30 cellular contexts compared by ENCODE assay signal in the genomic region with DNA sequence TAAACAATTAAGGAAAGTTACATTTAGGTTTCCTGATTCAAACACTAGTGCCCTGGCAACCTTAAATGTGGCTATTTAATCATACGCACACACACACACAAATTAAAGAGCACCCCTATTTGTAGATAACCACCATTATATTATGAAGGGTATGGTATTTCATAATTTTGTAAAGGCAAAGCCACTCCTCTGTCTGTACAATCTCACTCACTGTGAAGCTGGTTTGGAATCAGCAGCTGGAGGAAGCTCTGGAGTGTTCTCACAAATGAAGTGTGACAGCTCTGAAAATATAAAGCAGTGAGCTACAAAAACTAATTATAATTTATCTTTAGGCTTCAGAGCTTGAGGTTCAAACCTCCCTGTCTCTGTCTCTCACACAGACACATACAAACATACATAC. TPM values are rescaled to one million over a fixed set of nuclear protein-coding genes. Genes with fewer than 3 reads are reported as not detected.
"Had no signal": no experiment of that assay in that cellular context is flagged by ENCODE, and none has a peak within 500 bp of the region (broad histone marks: within the 10 kb centered on the region; RNA-seq: fewer than 3 reads in every experiment).

No MANE protein-coding gene starts in this region.

- H3K4me3 ChIP-seq: ascending aorta, gastroesophageal sphincter, hepatocyte, right lobe of liver, testis had no signal

- H3K4me1 ChIP-seq: ascending aorta, right lobe of liver, testis had no signal

- H3K27me3 ChIP-seq: ascending aorta, brain microvascular endothelial cell, gastroesophageal sphincter, hepatocyte, neutrophil, right lobe of liver, testis had no signal

- ATAC-seq: effector memory CD8-positive, alpha-beta T cell; gastroesophageal sphincter; left ventricle myocardium superior; right lobe of liver; stimulated activated naive CD8-positive, alpha-beta T cell treated with anti-CD3 and anti-CD28 coated beads, Interleukin-15, Interleukin-2, amounts not matched to agents 100 U/mL and 50 U/mL, for 24 hours had no signal

- DNase-seq: activated CD4-positive, alpha-beta memory T cell treated with anti-CD3 and anti-CD28 coated beads for 36 hours; activated CD4-positive, alpha-beta T cell treated with anti-CD3 and anti-CD28 coated beads, Interleukin-2, amount 10 ng/mL, durations not matched to agents 24 days and 14 days; activated CD4-positive, CD25-positive, alpha-beta regulatory T cell treated with anti-CD3 and anti-CD28 coated beads, Interleukin-2, amount 50 U/mL, for 72 hours; activated CD8-positive, alpha-beta memory T cell treated with anti-CD3 and anti-CD28 coated beads, Interleukin-2, amount 50 U/mL, for 4 hours; activated effector memory CD4-positive, alpha-beta T cell treated with anti-CD3 and anti-CD28 coated beads, Interleukin-2, amount 50 U/mL, for 16 hours; activated naive CD4-positive, alpha-beta T cell treated with anti-CD3 and anti-CD28 coated beads for 36 hours; activated naive CD8-positive, alpha-beta T cell treated with anti-CD3 and anti-CD28 coated beads for 36 hours; activated T-cell treated with anti-CD3 and anti-CD28 coated beads, Interleukin-2, amount 50 U/mL, for 1 hour; brain microvascular endothelial cell; cortex of kidney; effector memory CD8-positive, alpha-beta T cell; erythroblast; islet precursor cell; left ventricle myocardium superior; naive B cell; nephron progenitor cell; right lobe of liver; stimulated activated CD4-positive, alpha-beta T cell treated with anti-CD3 and anti-CD28 coated beads, Interleukin-2, amount 100 ng/mL, for 48 hours; stimulated activated naive CD8-positive, alpha-beta T cell treated with anti-CD3 and anti-CD28 coated beads, Interleukin-15, Interleukin-2, amounts not matched to agents 100 U/mL and 50 U/mL, for 24 hours; testis; trophoblast cell had no signal

- H3K36me3 ChIP-seq: ascending aorta, brain microvascular endothelial cell, gastroesophageal sphincter, neutrophil, right lobe of liver had no signal

- H3K79me2 ChIP-seq: hepatocyte had no signal

- H2AFZ ChIP-seq: hepatocyte had no signal

- H3K4me2 ChIP-seq: hepatocyte had no signal

- H3K9me3 ChIP-seq: ascending aorta, gastroesophageal sphincter, neutrophil, right lobe of liver, testis had no signal

- H3K27ac ChIP-seq: ascending aorta, brain microvascular endothelial cell, gastroesophageal sphincter, hepatocyte, neutrophil, right lobe of liver, testis had no signal

RNA-seq across cellular contexts. Expression of gene KCNJ16, which starts 57.9 kb away (rescaled TPM):
- total RNA-seq: activated CD4-positive, alpha-beta memory T cell treated with anti-CD3 and anti-CD28 coated beads for 36 hours; activated CD4-positive, alpha-beta T cell treated with anti-CD3 and anti-CD28 coated beads, Interleukin-2, amount 10 ng/mL, durations not matched to agents 24 days and 14 days; activated CD8-positive, alpha-beta memory T cell treated with anti-CD3 and anti-CD28 coated beads for 36 hours; activated naive CD4-positive, alpha-beta T cell treated with anti-CD3 and anti-CD28 coated beads for 36 hours; activated naive CD8-positive, alpha-beta T cell treated with anti-CD3 and anti-CD28 coated beads for 36 hours; activated T-helper 1 cell treated with anti-CD3 and anti-CD28 coated beads, Interleukin-12 subunit alpha, Interleukin-12 subunit beta, Interleukin-2, Interleukin-4 antibody, amounts not matched to agents 30 ng/mL and 10 ng/mL and 1 ng/mL, durations not matched to agents 14 hours and 24 hours and 36 hours; ascending aorta; cardiac septum; left ventricle myocardium superior; lung microvascular endothelial cell; osteocyte had no signal
